1 cellular context compared by ENCODE assay signal in genomic region chr1:117929340-117930172, GRCh38.
A peak's percentile ranks its signal among the peaks of the same experiment; 100 is the strongest.
TF ChIP-seq lines count a peak whose summit lies in the region.

Gene GDAP2 (minus strand): TSS chr1:117929621. CDS start chr1:117920357, 9,264 bp downstream.
Gene WDR3 (plus strand): TSS chr1:117929739. CDS start chr1:117933320, 3,581 bp downstream.

TF ChIP-seq in HepG2, 621 proteins besides CTCF, POLR2A, EP300 and RAD21 (continued from another document and continues in another):
- no peak for TF ChIP-seq TRIM22 (IDR thresholded peaks at IDR 0.05)
- peak; percentile 46; the same call in 1 of the 2 replicates for TF ChIP-seq KDM5B (CRISPR knock-in tag; IDR thresholded peaks at IDR 0.05; ENCODE audit: borderline replicate concordance)
- peak; percentile 78 for TF ChIP-seq TAF1 (CRISPR knock-in tag; IDR thresholded peaks at IDR 0.05)
- TF ChIP-seq ZNF343 (CRISPR knock-in tag; IDR thresholded peaks at IDR 0.05): no peak
- no peak for TF ChIP-seq ZSCAN20 (CRISPR knock-in tag; IDR thresholded peaks at IDR 0.05; ENCODE audit: borderline replicate concordance)
- no peak for TF ChIP-seq ATF3 (CRISPR knock-in tag; IDR thresholded peaks at IDR 0.05)
- peak; percentile 52; the same call in 1 of the 2 replicates for TF ChIP-seq BORCS8-MEF2B (CRISPR knock-in tag; IDR thresholded peaks at IDR 0.05)
- no peak for TF ChIP-seq STAG1 (CRISPR knock-in tag; IDR thresholded peaks at IDR 0.05)
- TF ChIP-seq NR2F6 (IDR thresholded peaks at IDR 0.05): no peak
- TF ChIP-seq NR2F6 (CRISPR knock-in tag; IDR thresholded peaks at IDR 0.05): peak; percentile 8; the same call in 1 of the 2 replicates
- TF ChIP-seq ZNF678 (CRISPR knock-in tag; IDR thresholded peaks at IDR 0.05): 0 out of 2 replicates have a peak, but pooled peaks have one; percentile 27
- no peak for TF ChIP-seq ZSCAN12 (CRISPR knock-in tag; IDR thresholded peaks at IDR 0.05)
- no peak; the same call in 1 of the 2 replicates for TF ChIP-seq ZSCAN21 (CRISPR knock-in tag; IDR thresholded peaks at IDR 0.05; ENCODE audit: borderline replicate concordance)
- 0 out of 2 replicates have a peak, but pooled peaks have one; percentile 7 for TF ChIP-seq KDM3A (CRISPR knock-in tag; IDR thresholded peaks at IDR 0.05; ENCODE audit: low read depth)
- TF ChIP-seq NCOR1 (IDR thresholded peaks at IDR 0.05; ENCODE audit: borderline replicate concordance, low read length): no peak
- no peak for TF ChIP-seq MYPOP (CRISPR knock-in tag; IDR thresholded peaks at IDR 0.05)
- TF ChIP-seq ZNF251 (CRISPR knock-in tag; IDR thresholded peaks at IDR 0.05): no peak
- TF ChIP-seq ZNF329 (CRISPR knock-in tag; IDR thresholded peaks at IDR 0.05; ENCODE audit: low read depth): no peak
- no peak for TF ChIP-seq SSRP1 (CRISPR knock-in tag; IDR thresholded peaks at IDR 0.05)
- no peak for TF ChIP-seq HNRNPUL1 (IDR thresholded peaks at IDR 0.05; ENCODE audit: low read depth, low read length)
- TF ChIP-seq HDAC2 (CRISPR knock-in tag; IDR thresholded peaks at IDR 0.05): no peak; the same call in 1 of the 2 replicates
- TF ChIP-seq BRCA1 (CRISPR knock-in tag; IDR thresholded peaks at IDR 0.05): peak; percentile 90
- TF ChIP-seq ZNF772 (CRISPR knock-in tag; IDR thresholded peaks at IDR 0.05): 0 out of 2 replicates have a peak, but pooled peaks have one; percentile 15
- no peak for TF ChIP-seq CREBL2 (CRISPR knock-in tag; IDR thresholded peaks at IDR 0.05; ENCODE audit: borderline replicate concordance)
- no peak for TF ChIP-seq DMTF1 (CRISPR knock-in tag; IDR thresholded peaks at IDR 0.05)
- peak; percentile 47; the same call in 1 of the 2 replicates for TF ChIP-seq FOXK1 (CRISPR knock-in tag; IDR thresholded peaks at IDR 0.05; ENCODE audit: borderline replicate concordance, low read depth)
- TF ChIP-seq ZBTB25 (CRISPR knock-in tag; IDR thresholded peaks at IDR 0.05): no peak
- no peak for TF ChIP-seq ZBTB21 (CRISPR knock-in tag; IDR thresholded peaks at IDR 0.05)
- TF ChIP-seq HMG20B (CRISPR knock-in tag; conservative IDR thresholded peaks at IDR 0.05): no peak
- no peak for TF ChIP-seq TAF15 (IDR thresholded peaks at IDR 0.05; ENCODE audit: low read depth, low read length, poor library complexity, severe bottlenecking)
- no peak for TF ChIP-seq SOX13 (IDR thresholded peaks at IDR 0.05)
- peak in 1 of 2 experiments; percentile 31; a peak in 1 of 4 replicates for TF ChIP-seq SOX13 (CRISPR knock-in tag; conservative IDR thresholded peaks at IDR 0.05 in 1 of 2, IDR thresholded peaks at IDR 0.05 in 1 of 2)
- TF ChIP-seq CHD4 (IDR thresholded peaks at IDR 0.05; ENCODE audit: borderline replicate concordance, low read length): no peak
- TF ChIP-seq MED1 (CRISPR knock-in tag; IDR thresholded peaks at IDR 0.05): peak; percentile 52; the same call in 1 of the 2 replicates
- no peak for TF ChIP-seq ZNF83 (CRISPR knock-in tag; IDR thresholded peaks at IDR 0.05; ENCODE audit: borderline replicate concordance)
- TF ChIP-seq HMG20A (CRISPR knock-in tag; IDR thresholded peaks at IDR 0.05; ENCODE audit: borderline replicate concordance): no peak; the same call in 1 of the 2 replicates
- TF ChIP-seq ATF5 (CRISPR knock-in tag; IDR thresholded peaks at IDR 0.05; ENCODE audit: low read depth): no peak
- no peak for TF ChIP-seq DPF2 (CRISPR knock-in tag; IDR thresholded peaks at IDR 0.05; ENCODE audit: borderline replicate concordance, low read depth)
- 0 out of 2 replicates have a peak, but pooled peaks have one; percentile 45 for TF ChIP-seq SRY (CRISPR knock-in tag; IDR thresholded peaks at IDR 0.05)
- TF ChIP-seq SNAPC4 (CRISPR knock-in tag; IDR thresholded peaks at IDR 0.05): no peak
- no peak for TF ChIP-seq SIX1 (CRISPR knock-in tag; IDR thresholded peaks at IDR 0.05; ENCODE audit: borderline replicate concordance)
- TF ChIP-seq BCL3 (CRISPR knock-in tag; IDR thresholded peaks at IDR 0.05): peak; percentile 82; the same call in 1 of the 2 replicates
- TF ChIP-seq ZNF580 (CRISPR knock-in tag; IDR thresholded peaks at IDR 0.05; ENCODE audit: borderline replicate concordance, low read depth): 0 out of 2 replicates have a peak, but pooled peaks have one; percentile 45
- no peak for TF ChIP-seq SMYD3 (CRISPR knock-in tag; IDR thresholded peaks at IDR 0.05)
- TF ChIP-seq ZNF639 (CRISPR knock-in tag; conservative IDR thresholded peaks at IDR 0.05): no peak
- TF ChIP-seq NFYC (CRISPR knock-in tag; IDR thresholded peaks at IDR 0.05): peak; percentile 88
- TF ChIP-seq TMF1 (CRISPR knock-in tag; IDR thresholded peaks at IDR 0.05; ENCODE audit: low read depth): no peak; the same call in 1 of the 2 replicates
- no peak for TF ChIP-seq SUZ12 (IDR thresholded peaks at IDR 0.05; ENCODE audit: low read depth, low read length)
- TF ChIP-seq PRDM4 (CRISPR knock-in tag; IDR thresholded peaks at IDR 0.05; ENCODE audit: borderline replicate concordance): no peak
